In the genomic region with DNA sequence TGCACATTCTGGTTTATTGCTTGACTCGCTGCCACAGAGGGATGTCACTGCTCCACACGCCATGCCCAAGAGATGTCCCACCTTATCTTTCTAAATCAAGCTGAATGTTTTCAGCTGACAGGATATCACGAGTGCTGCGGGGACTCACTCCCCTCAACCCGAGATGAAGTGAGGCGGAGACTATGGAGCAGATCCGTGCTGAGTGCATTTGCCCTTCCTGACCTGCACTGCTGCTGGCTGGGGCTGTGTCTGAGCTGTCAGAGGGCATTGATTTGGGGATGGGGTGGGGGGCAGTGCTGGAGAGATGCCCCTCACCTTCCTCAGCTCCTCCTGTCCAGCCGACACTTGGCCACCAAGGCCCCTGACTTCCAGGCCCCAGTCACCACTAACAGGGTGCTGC, we compare ENCODE assay signal across 1 cellular context.
TF ChIP-seq lines count a peak whose summit lies in the region.

No MANE protein-coding gene starts in this region.

TF ChIP-seq in K562, 482 proteins besides CTCF, POLR2A, EP300 and RAD21 (continued from another document):
- TF ChIP-seq, protein P1, sequence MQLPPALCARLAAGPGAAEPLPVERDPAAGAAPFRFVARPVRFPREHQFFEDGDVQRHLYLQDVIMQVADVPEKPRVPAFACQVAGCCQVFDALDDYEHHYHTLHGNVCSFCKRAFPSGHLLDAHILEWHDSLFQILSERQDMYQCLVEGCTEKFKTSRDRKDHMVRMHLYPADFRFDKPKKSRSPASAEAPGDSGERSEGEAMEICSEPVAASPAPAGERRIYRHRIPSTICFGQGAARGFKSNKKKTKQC (CRISPR knock-in tag; IDR thresholded peaks at IDR 0.05) = no peak
- TF ChIP-seq GABPA (tag; conservative IDR thresholded peaks at IDR 0.05; ENCODE audit: low read depth) (0 out of 2 replicates have a peak, but pooled peaks have one; percentile 28), TSC22D4 (tag; IDR thresholded peaks at IDR 0.05) (no peak)
